ENCODE assay signal across 19 cellular contexts in genomic region chr4:153955306-153955705, GRCh38.
"Had no signal": no experiment of that assay in that cellular context is flagged by ENCODE, and none has a peak within 500 bp of the region (broad histone marks: within the 10 kb centered on the region; RNA-seq: fewer than 3 reads in every experiment).

No MANE protein-coding gene starts in this region.

- H3K4me3 ChIP-seq: PC-9, Peyer's patch, SJCRH30 had no signal

- DNase-seq: KBM-7, NCI-H1092, NCI-H1436, NCI-H187, NCI-H2029, NCI-H2081 treated with DMSO at 0.1 percent for 48 hours, NCI-H2171, NCI-H226, NCI-H446, NCI-H510A, NCI-H524 treated with DMSO at 0.1 percent for 48 hours, NCI-H69, NCI-H774, PC-9, Peyer's patch, SHP77 treated with DMSO at 0.1 percent for 48 hours, SJCRH30 had no signal

- ATAC-seq: Right ventricle myocardium inferior, SK-N-SH treated with all-trans-retinoic acid at 6 μM for 48 hours had no signal
